1 cellular context compared by ENCODE assay signal in genomic region chr16:67672739-67673662, GRCh38.
TF ChIP-seq lines count a peak whose summit lies in the region.

No MANE protein-coding gene starts in this region.

TF ChIP-seq in HepG2, 621 proteins besides CTCF, POLR2A, EP300 and RAD21 (continues in another document):
- TF ChIP-seq ATF6 (CRISPR knock-in tag; conservative IDR thresholded peaks at IDR 0.05), result peak; percentile 63; the same call in 1 of the 2 replicates
- TF ChIP-seq TFDP2 (CRISPR knock-in tag; IDR thresholded peaks at IDR 0.05), result peak; percentile 29; the same call in 1 of the 2 replicates
- TF ChIP-seq NFYB (CRISPR knock-in tag; IDR thresholded peaks at IDR 0.05), result no peak
- peak; percentile 21; the same call in 1 of the 2 replicates for TF ChIP-seq NCOA2 (CRISPR knock-in tag; IDR thresholded peaks at IDR 0.05)
- TF ChIP-seq PATZ1 (CRISPR knock-in tag; IDR thresholded peaks at IDR 0.05), result 0 out of 2 replicates have a peak, but pooled peaks have one; percentile 10
- 0 out of 2 replicates have a peak, but pooled peaks have one; percentile 32 for TF ChIP-seq ZNF614 (CRISPR knock-in tag; IDR thresholded peaks at IDR 0.05; ENCODE audit: borderline replicate concordance)
- TF ChIP-seq ZNF687 (CRISPR knock-in tag; IDR thresholded peaks at IDR 0.05), result peak; percentile 34; the same call in 1 of the 2 replicates
- no peak for TF ChIP-seq MTF1 (CRISPR knock-in tag; IDR thresholded peaks at IDR 0.05)
- TF ChIP-seq MIER3 (CRISPR knock-in tag; IDR thresholded peaks at IDR 0.05; ENCODE audit: borderline replicate concordance), result 0 out of 2 replicates have a peak, but pooled peaks have one; percentile 32
- TF ChIP-seq XRCC5 (optimal IDR thresholded peaks at IDR 0.05; ENCODE audit: low read length), result peak; percentile 73
- TF ChIP-seq SAP130 (CRISPR knock-in tag; IDR thresholded peaks at IDR 0.05; ENCODE audit: low read depth), result peak; percentile 41; the same call in 1 of the 2 replicates
- TF ChIP-seq ERF (CRISPR knock-in tag; IDR thresholded peaks at IDR 0.05), result 0 out of 2 replicates have a peak, but pooled peaks have one; percentile 25
- 0 out of 2 replicates have a peak, but pooled peaks have one; percentile 22 for TF ChIP-seq KDM3A (CRISPR knock-in tag; IDR thresholded peaks at IDR 0.05; ENCODE audit: low read depth)
- TF ChIP-seq ZNF180 (CRISPR knock-in tag; IDR thresholded peaks at IDR 0.05; ENCODE audit: borderline replicate concordance, low read depth), result no peak
- peak; percentile 8; the same call in 1 of the 2 replicates for TF ChIP-seq FOSL2 (CRISPR knock-in tag; IDR thresholded peaks at IDR 0.05)
- no peak for TF ChIP-seq HHEX (CRISPR knock-in tag; IDR thresholded peaks at IDR 0.05)
- TF ChIP-seq SRSF1 (optimal IDR thresholded peaks at IDR 0.05; ENCODE audit: low read depth, low read length), result no peak
- no peak for TF ChIP-seq ZBTB25 (CRISPR knock-in tag; IDR thresholded peaks at IDR 0.05)
- 0 out of 2 replicates have a peak, but pooled peaks have one; percentile 49 for TF ChIP-seq ZNF572 (CRISPR knock-in tag; IDR thresholded peaks at IDR 0.05)
- no peak for TF ChIP-seq TEAD2 (CRISPR knock-in tag; IDR thresholded peaks at IDR 0.05)
- TF ChIP-seq ZNF501 (CRISPR knock-in tag; IDR thresholded peaks at IDR 0.05), result peak; percentile 62
- peak; percentile 55; the same call in 1 of the 2 replicates for TF ChIP-seq ZFP91 (CRISPR knock-in tag; IDR thresholded peaks at IDR 0.05; ENCODE audit: borderline replicate concordance)
- no peak for TF ChIP-seq ZNF616 (CRISPR knock-in tag; IDR thresholded peaks at IDR 0.05; ENCODE audit: low read depth)
- TF ChIP-seq AGO2 (optimal IDR thresholded peaks at IDR 0.05; ENCODE audit: low read depth, low read length), result no peak
- TF ChIP-seq MYC (CRISPR knock-in tag; IDR thresholded peaks at IDR 0.05; ENCODE audit: borderline replicate concordance), result no peak
- TF ChIP-seq NBN (conservative IDR thresholded peaks at IDR 0.05), result no peak
- TF ChIP-seq ZSCAN5A (CRISPR knock-in tag; IDR thresholded peaks at IDR 0.05; ENCODE audit: borderline replicate concordance), result no peak
- no peak for TF ChIP-seq SP2 (CRISPR knock-in tag; IDR thresholded peaks at IDR 0.05)
- 0 out of 2 replicates have a peak, but pooled peaks have one; percentile 31 for TF ChIP-seq MED13 (CRISPR knock-in tag; IDR thresholded peaks at IDR 0.05)
- TF ChIP-seq ARID5B (CRISPR knock-in tag; IDR thresholded peaks at IDR 0.05), result peak; percentile 26; the same call in 1 of the 2 replicates
- no peak for TF ChIP-seq ZNF326 (CRISPR knock-in tag; IDR thresholded peaks at IDR 0.05; ENCODE audit: borderline replicate concordance)
- no peak for TF ChIP-seq SP1 (IDR thresholded peaks at IDR 0.05)
- TF ChIP-seq SP1 (CRISPR knock-in tag; IDR thresholded peaks at IDR 0.05), result peak; percentile 32; the same call in 1 of the 2 replicates
- peak; percentile 78 for TF ChIP-seq THAP11 (CRISPR knock-in tag; IDR thresholded peaks at IDR 0.05)
- peak; percentile 75 for TF ChIP-seq SMC3 (IDR thresholded peaks at IDR 0.05; ENCODE audit: low read length)
- TF ChIP-seq HNF1B (CRISPR knock-in tag; IDR thresholded peaks at IDR 0.05), result peak; percentile 63
- TF ChIP-seq ZNF580 (CRISPR knock-in tag; IDR thresholded peaks at IDR 0.05; ENCODE audit: borderline replicate concordance, low read depth), result peak; percentile 18; the same call in 1 of the 2 replicates
- 0 out of 2 replicates have a peak, but pooled peaks have one; percentile 39 for TF ChIP-seq SMAD3 (CRISPR knock-in tag; IDR thresholded peaks at IDR 0.05)
- 0 out of 2 replicates have a peak, but pooled peaks have one; percentile 40 for TF ChIP-seq ZNF253 (CRISPR knock-in tag; IDR thresholded peaks at IDR 0.05; ENCODE audit: borderline replicate concordance)
- 0 out of 2 replicates have a peak, but pooled peaks have one; percentile 23 for TF ChIP-seq SNAPC5 (CRISPR knock-in tag; IDR thresholded peaks at IDR 0.05; ENCODE audit: borderline replicate concordance)
